ENCODE assay signal across 9 cellular contexts in the genomic region with DNA sequence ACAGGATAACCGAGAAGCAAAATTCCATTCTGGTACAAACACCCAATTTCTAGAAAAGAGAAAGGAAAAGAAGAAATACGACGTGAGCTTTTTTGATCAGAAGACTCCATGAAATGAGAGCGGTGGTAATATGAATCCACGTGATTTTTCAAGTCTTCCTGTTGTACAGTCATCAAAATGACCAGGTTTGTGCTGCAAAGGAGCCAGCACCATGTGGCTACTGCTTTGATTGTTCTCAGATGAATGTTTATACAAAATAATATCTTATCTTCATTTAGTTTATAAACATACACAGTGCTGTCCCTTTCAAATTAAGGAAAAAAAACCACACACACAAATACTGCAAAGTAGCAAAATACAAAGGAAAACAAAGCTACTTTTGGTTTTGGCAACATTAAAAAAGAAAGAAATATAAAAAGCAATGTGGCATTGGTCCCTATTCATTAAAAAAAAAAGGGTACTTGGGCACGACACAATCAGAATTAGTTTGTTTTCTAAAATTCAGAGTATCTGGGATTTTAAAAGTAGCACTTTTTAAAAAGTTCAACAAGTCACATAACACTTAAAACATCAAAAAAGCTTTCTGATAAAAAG. TPM values are rescaled to one million over a fixed set of nuclear protein-coding genes. Genes with fewer than 3 reads are reported as not detected.
DNase-seq lines count a peak whose midpoint lies in the region; ATAC-seq and TF ChIP-seq lines count a peak whose summit lies in the region.
"Had no signal": no experiment of that assay in that cellular context is flagged by ENCODE, and none has a peak within 500 bp of the region (broad histone marks: within the 10 kb centered on the region; RNA-seq: fewer than 3 reads in every experiment).

No MANE protein-coding gene starts in this region.

- H3K27ac ChIP-seq in left lung (peak overlapping the region; percentile 13 to 83), upper lobe of right lung (peak overlapping the region; percentile 59)

- peak overlapping the region; percentile 89 for H3K27ac Mint-ChIP-seq in activated naive CD4-positive, alpha-beta T cell treated with anti-CD3 and anti-CD28 coated beads, Interleukin-2, amount 10 ng/mL, durations not matched to agents 7 days and 5 days
- H3K27ac Mint-ChIP-seq in activated naive CD8-positive, alpha-beta T cell treated with anti-CD3 and anti-CD28 coated beads for 36 hours, result peak overlapping the region; percentile 80

- no peak overlapping the region for H3K4me3 ChIP-seq in left lung
- no peak overlapping the region for H3K4me3 ChIP-seq in upper lobe of right lung

- H3K36me3 ChIP-seq in left lung (peaks cover 0 to 69% of the 10 kb centered on the region in 2 donors), upper lobe of right lung (peaks cover 61% of the 10 kb centered on the region)

- peaks cover 5% of the 10 kb centered on the region for H3K27me3 Mint-ChIP-seq in activated naive CD4-positive, alpha-beta T cell treated with anti-CD3 and anti-CD28 coated beads, Interleukin-2, amount 10 ng/mL, durations not matched to agents 7 days and 5 days
- H3K27me3 Mint-ChIP-seq in activated naive CD8-positive, alpha-beta T cell treated with anti-CD3 and anti-CD28 coated beads for 36 hours, result no peaks in the 10 kb centered on the region

- CTCF ChIA-PET in activated naive CD4-positive, alpha-beta T cell treated with anti-CD3 and anti-CD28 coated beads, Interleukin-2, amount 10 ng/mL, durations not matched to agents 7 days and 5 days (lab: Charles Lee), result interaction anchor here (1.1 to 3.0 kb wide), 7 partner anchors 11 to 158 kb away, joined by 3 to 28 read pairs (median 7); partner anchors contain the start of gene SELPLG

- peaks cover 5% of the 10 kb centered on the region for H3K36me3 Mint-ChIP-seq in activated naive CD4-positive, alpha-beta T cell treated with anti-CD3 and anti-CD28 coated beads, Interleukin-2, amount 10 ng/mL, durations not matched to agents 7 days and 5 days
- peaks cover 29% of the 10 kb centered on the region for H3K36me3 Mint-ChIP-seq in activated naive CD8-positive, alpha-beta T cell treated with anti-CD3 and anti-CD28 coated beads for 36 hours

- H3K9me3 Mint-ChIP-seq in activated naive CD4-positive, alpha-beta T cell treated with anti-CD3 and anti-CD28 coated beads, Interleukin-2, amount 10 ng/mL, durations not matched to agents 7 days and 5 days, result no peaks in the 10 kb centered on the region
- H3K9me3 Mint-ChIP-seq in activated naive CD8-positive, alpha-beta T cell treated with anti-CD3 and anti-CD28 coated beads for 36 hours, result no peaks in the 10 kb centered on the region

- ATAC-seq in left lung, result no peak
- ATAC-seq in upper lobe of right lung, result no peak
- ATAC-seq in GM21528 (IDR thresholded peaks at IDR 0.05; ENCODE audit: low FRiP score, unreplicated experiment), result no peak

- peak overlapping the region; percentile 35 for H3K4me3 Mint-ChIP-seq in activated naive CD4-positive, alpha-beta T cell treated with anti-CD3 and anti-CD28 coated beads, Interleukin-2, amount 10 ng/mL, durations not matched to agents 7 days and 5 days
- no peak overlapping the region for H3K4me3 Mint-ChIP-seq in activated naive CD8-positive, alpha-beta T cell treated with anti-CD3 and anti-CD28 coated beads for 36 hours

- intact Hi-C loops in left lung (cut with DNase I) (no loop called here), upper lobe of right lung (cut with DNase I) (no loop called here)

- no peaks in the 10 kb centered on the region for H3K27me3 ChIP-seq in left lung
- no peaks in the 10 kb centered on the region for H3K27me3 ChIP-seq in upper lobe of right lung

- H3K4me1 ChIP-seq in left lung (peaks cover 44 to 70% of the 10 kb centered on the region in 2 donors), upper lobe of right lung (peaks cover 50% of the 10 kb centered on the region)

- no peak for DNase-seq in activated naive CD4-positive, alpha-beta T cell treated with anti-CD3 and anti-CD28 coated beads, Interleukin-2, amount 10 ng/mL, durations not matched to agents 7 days and 5 days
- no peak for DNase-seq in activated naive CD4-positive, alpha-beta T cell (lab: John Stamatoyannopoulos, UW)
- no peak for DNase-seq in activated naive CD8-positive, alpha-beta T cell treated with anti-CD3 and anti-CD28 coated beads for 36 hours
- no peak for DNase-seq in left lung
- DNase-seq in upper lobe of right lung, result no peak
- no peak for DNase-seq in HuH-7 (ENCODE audit: low spot score)
- DNase-seq in amygdala (lab: John Stamatoyannopoulos, UW), result no peak
- DNase-seq: NCI-H2171 treated with DMSO at 0.1 percent for 48 hours had no signal

- peaks cover 46% of the 10 kb centered on the region for H3K4me1 Mint-ChIP-seq in activated naive CD4-positive, alpha-beta T cell treated with anti-CD3 and anti-CD28 coated beads, Interleukin-2, amount 10 ng/mL, durations not matched to agents 7 days and 5 days
- peaks cover 35% of the 10 kb centered on the region for H3K4me1 Mint-ChIP-seq in activated naive CD8-positive, alpha-beta T cell treated with anti-CD3 and anti-CD28 coated beads for 36 hours

- H3K9me3 ChIP-seq in left lung (no peaks in the 10 kb centered on the region), upper lobe of right lung (no peaks in the 10 kb centered on the region)

- TF ChIP-seq CTCF in left lung (IDR thresholded peaks at IDR 0.05) (no peak), upper lobe of right lung (IDR thresholded peaks at IDR 0.05) (no peak)

RNA-seq across cellular contexts. Expression of gene SELPLG, which starts 13.0 kb away (rescaled TPM):
- total RNA-seq in activated naive CD8-positive, alpha-beta T cell treated with anti-CD3 and anti-CD28 coated beads for 36 hours, result 10 to 100 TPM; 22.2 to 23.0 TPM
- 10 to 100 TPM; 28.3 to 61.0 TPM for total RNA-seq in left lung
- total RNA-seq in upper lobe of right lung, result 31.9 TPM

RNA-seq across cellular contexts. Expression of gene TMEM119, which starts 48.8 kb away (rescaled TPM):
- total RNA-seq in activated naive CD8-positive, alpha-beta T cell treated with anti-CD3 and anti-CD28 coated beads for 36 hours, result under 1 TPM in 1 of 2 experiments, not detected in 1; 0.12 TPM
- total RNA-seq in left lung (10 to 100 TPM; 50.5 to 90.9 TPM), upper lobe of right lung (43.8 TPM)

Comparison
In these comparisons a context has a peak if more than half of its experiments do, and no peak if none do; other contexts are left out.
1. RNA of gene TMEM119, which starts 48.8 kb away (total RNA-seq): 50.5 to 90.9 TPM in left lung and 43.8 TPM in upper lobe of right lung (single experiment); 0.12 TPM in activated naive CD8-positive, alpha-beta T cell treated with anti-CD3 and anti-CD28 coated beads for 36 hours; every median in the first group is over 10 times any median in the second.